In the genomic region with DNA sequence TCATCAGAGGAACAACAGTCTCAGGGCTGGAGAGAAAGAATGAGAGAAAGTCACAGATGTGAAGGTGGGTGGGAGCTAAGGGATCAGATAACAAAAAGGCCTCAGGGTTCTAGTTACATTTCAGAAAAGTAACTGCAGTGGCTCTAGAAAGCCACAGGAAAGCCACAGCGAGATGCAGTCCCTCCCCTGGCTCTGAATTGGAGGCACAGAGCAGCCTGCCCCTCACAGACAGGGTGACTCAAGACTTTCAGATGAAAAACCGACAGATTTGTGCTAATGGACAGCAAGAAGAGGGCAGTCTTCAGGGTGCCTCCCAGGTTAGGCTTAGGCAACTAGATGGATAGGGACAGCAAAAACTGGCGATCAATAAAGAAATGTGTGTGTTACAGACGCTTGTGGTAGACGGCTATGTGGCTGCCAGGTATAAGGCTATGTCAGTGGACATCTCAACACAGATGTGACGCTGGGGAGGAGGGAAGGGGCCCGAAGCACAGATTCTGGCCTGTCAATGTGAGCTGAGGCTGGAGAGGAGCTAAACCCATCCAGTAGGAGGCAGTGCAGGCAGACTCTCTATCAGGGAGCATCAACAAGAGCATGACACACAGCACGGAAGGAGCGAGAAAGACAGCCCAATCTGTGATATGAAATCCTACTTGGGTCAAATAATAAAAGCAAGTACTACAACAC, we compare ENCODE assay signal across 8 cellular contexts. TPM values are rescaled to one million over a fixed set of nuclear protein-coding genes. Genes with fewer than 3 reads are reported as not detected.
DNase-seq lines count a peak whose midpoint lies in the region; ATAC-seq and TF ChIP-seq lines count a peak whose summit lies in the region.

No MANE protein-coding gene starts in this region.

- H2BK12ac ChIP-seq in neuronal stem cell (ENCODE audit: low read length), result no peak overlapping the region

- H3K18ac ChIP-seq in neuronal stem cell (ENCODE audit: low read length), result no peak overlapping the region

- WGBS in neuronal stem cell (ENCODE audit: extremely low coverage in 2 of 2, insufficient read length in 2 of 2, insufficient replicate concordance in 1 of 2), 2 donors, result no CpG with 5 or more reads among the region's 9 CpGs

- H4K20me1 ChIP-seq in OCI-LY7 (ENCODE audit: insufficient read depth, low read length), result no peaks in the 10 kb centered on the region

- H3K14ac ChIP-seq in neuronal stem cell (ENCODE audit: low read length), result no peak overlapping the region

- H3K23ac ChIP-seq in neuronal stem cell (ENCODE audit: low read depth, low read length, poor library complexity), result no peak overlapping the region

- H4K91ac ChIP-seq in neuronal stem cell (ENCODE audit: low read depth, low read length, poor library complexity), result no peak overlapping the region

- no peak overlapping the region for H2AK5ac ChIP-seq in neuronal stem cell (ENCODE audit: low read depth, low read length)

- no peaks in the 10 kb centered on the region for H3K79me1 ChIP-seq in neuronal stem cell (ENCODE audit: low read depth, low read length)

- H3K4me1 ChIP-seq in OCI-LY7 (ENCODE audit: insufficient read depth, low read length, poor library complexity, severe bottlenecking), result peaks cover 6% of the 10 kb centered on the region
- H3K4me1 ChIP-seq in adipocyte (ENCODE audit: control insufficient read depth, insufficient read depth, low read length), result no peaks in the 10 kb centered on the region
- H3K4me1 ChIP-seq in neuronal stem cell (ENCODE audit: control insufficient read depth in 2 of 2, insufficient read depth in 1 of 2, low read depth in 1 of 2, low read length in 2 of 2), result peaks cover 0 to 4% of the 10 kb centered on the region in 2 donors
- H3K4me1 ChIP-seq in tibial artery, result no peaks in the 10 kb centered on the region

- H3K9ac ChIP-seq in adipocyte (ENCODE audit: low read length) (no peak overlapping the region), neuronal stem cell (ENCODE audit: low read depth, low read length, poor library complexity) (no peak overlapping the region)

- H3K4me3 ChIP-seq in GM06990 (replicated peaks; ENCODE audit: low read depth, low read length), result no peak overlapping the region
- no peak overlapping the region for H3K4me3 ChIP-seq in OCI-LY7 (ENCODE audit: low read depth, low read length, poor library complexity, severe bottlenecking)
- no peak overlapping the region for H3K4me3 ChIP-seq in adipocyte (ENCODE audit: low read length)
- peak overlapping the region in 1 of 2 donors; percentile 1 for H3K4me3 ChIP-seq in neuronal stem cell (ENCODE audit: low read length in 2 of 2)
- no peak overlapping the region for H3K4me3 ChIP-seq in tibial artery

- H3K27ac ChIP-seq in OCI-LY7 (ENCODE audit: low read depth, low read length, poor library complexity, severe bottlenecking), result no peak overlapping the region
- H3K27ac ChIP-seq in neuronal stem cell (replicated peaks; ENCODE audit: low read length), result peak overlapping the region; percentile 55
- no peak overlapping the region for H3K27ac ChIP-seq in tibial artery

- TF ChIP-seq CTCF in GM06990 (IDR thresholded peaks at IDR 0.05; ENCODE audit: insufficient read depth, low read length, poor library complexity, severe bottlenecking), result peak; percentile 58
- peak; percentile 71 for TF ChIP-seq CTCF in OCI-LY7 (conservative IDR thresholded peaks at IDR 0.05; ENCODE audit: low read length)
- TF ChIP-seq CTCF in tibial artery (IDR thresholded peaks at IDR 0.05), result no peak

- H4K8ac ChIP-seq in neuronal stem cell (ENCODE audit: low read depth, low read length), result no peak overlapping the region

- POLR2A ChIA-PET in OCI-LY7 (lab: Charles Lee), result no interaction called here

- no peaks in the 10 kb centered on the region for H3K27me3 ChIP-seq in GM06990 (replicated peaks; ENCODE audit: control insufficient read depth, insufficient read depth, low read length)
- H3K27me3 ChIP-seq in adipocyte (replicated peaks; ENCODE audit: control insufficient read depth, insufficient read depth, low read length), result peaks cover 3% of the 10 kb centered on the region
- H3K27me3 ChIP-seq in neuronal stem cell (ENCODE audit: control insufficient read depth in 3 of 3, insufficient read depth in 3 of 3, low read depth in 1 of 3, low read length in 3 of 3), result peaks cover 0 to 3% (median 0%) of the 10 kb centered on the region in 3 experiments
- no peaks in the 10 kb centered on the region for H3K27me3 ChIP-seq in tibial artery

- H3K4me2 ChIP-seq in OCI-LY7 (ENCODE audit: low read length), result no peak overlapping the region
- H3K4me2 ChIP-seq in neuronal stem cell (ENCODE audit: insufficient read depth, low read length, poor library complexity, severe bottlenecking), result no peak overlapping the region

- BruUV-seq in OCI-LY7 (replicated peaks; lab: Mats Ljungman, UMichigan), result no TSS peak

- no peak overlapping the region for H2BK5ac ChIP-seq in neuronal stem cell (ENCODE audit: low read length)

- H2BK15ac ChIP-seq in neuronal stem cell (ENCODE audit: low read length), result no peak overlapping the region

- H3K9me2 ChIP-seq in OCI-LY7 (ENCODE audit: insufficient read depth, low read length), result no peaks in the 10 kb centered on the region

- no peak for ATAC-seq in GM18858 (IDR thresholded peaks at IDR 0.05; ENCODE audit: unreplicated experiment)
- no peak for ATAC-seq in HG03280 (IDR thresholded peaks at IDR 0.05; ENCODE audit: unreplicated experiment)
- ATAC-seq in HG03135 (IDR thresholded peaks at IDR 0.05; ENCODE audit: unreplicated experiment), result no peak

- intact Hi-C loops in OCI-LY7 (cut with micrococcal nuclease; ENCODE audit: unreplicated experiment) (no loop called here), tibial artery (cut with DNase I; ENCODE audit: low total_unique reads) (no loop called here)

- H3K79me2 ChIP-seq in OCI-LY7 (ENCODE audit: insufficient read depth, low read depth, low read length), result no peaks in the 10 kb centered on the region

- no peaks in the 10 kb centered on the region for H3K36me3 ChIP-seq in GM06990 (ENCODE audit: control insufficient read depth, insufficient read depth, low read length)
- no peaks in the 10 kb centered on the region for H3K36me3 ChIP-seq in OCI-LY7 (ENCODE audit: insufficient read depth, low read length)
- no peaks in the 10 kb centered on the region for H3K36me3 ChIP-seq in adipocyte (ENCODE audit: control insufficient read depth, insufficient read depth, low read length, severe bottlenecking)
- H3K36me3 ChIP-seq in neuronal stem cell (replicated peaks in 1 of 2; ENCODE audit: control insufficient read depth in 2 of 2, insufficient read depth in 2 of 2, low read length in 2 of 2), result no peaks in the 10 kb centered on the region
- H3K36me3 ChIP-seq in tibial artery, result peaks cover 50 to 61% (median 57%) of the 10 kb centered on the region in 3 donors

- DNase-seq in GM06990 (ENCODE audit: extremely low read depth, insufficient read length) (no peak), OCI-LY7 (ENCODE audit: low spot score) (no peak), adipocyte (ENCODE audit: low read depth) (peak; percentile 28), neuronal stem cell (ENCODE audit: low spot score) (peak; percentile 11), tibial artery (no peak)

- no peak overlapping the region for H2BK120ac ChIP-seq in neuronal stem cell (ENCODE audit: low read depth, low read length)

- H3K4ac ChIP-seq in neuronal stem cell (ENCODE audit: low read length), result no peak overlapping the region

- H3K9me3 ChIP-seq in OCI-LY7 (ENCODE audit: low read length), result no peaks in the 10 kb centered on the region
- H3K9me3 ChIP-seq in adipocyte (ENCODE audit: control insufficient read depth, low read length), result no peaks in the 10 kb centered on the region
- no peaks in the 10 kb centered on the region for H3K9me3 ChIP-seq in neuronal stem cell (replicated peaks in 1 of 2; ENCODE audit: control insufficient read depth in 2 of 2, insufficient read depth in 1 of 2, low read depth in 1 of 2, low read length in 2 of 2)
- no peaks in the 10 kb centered on the region for H3K9me3 ChIP-seq in tibial artery

- no peak overlapping the region for H2AFZ ChIP-seq in OCI-LY7 (ENCODE audit: low read length)
- H2AFZ ChIP-seq in neuronal stem cell (ENCODE audit: low read length), result peak overlapping the region; percentile 61

- CTCF ChIA-PET in OCI-LY7 (lab: Charles Lee; ENCODE audit: unreplicated experiment), result no interaction called here

RNA-seq across cellular contexts. Expression of a gene that starts 26.2 kb away (rescaled TPM):
- total RNA-seq in OCI-LY7 (2014; rRNA removed; shearing (Covaris generic)), result 19.2 and 24.4 TPM in 2 replicates
- total RNA-seq in OCI-LY7 (2022), result 33.3 and 33.7 TPM in 2 replicates
- 59.4 TPM for polyA plus RNA-seq in neuronal stem cell (2013, experiment 1 of 2)
- 59.6 TPM for polyA plus RNA-seq in neuronal stem cell (2013, experiment 2 of 2)

RNA-seq across cellular contexts. Expression of a gene that starts 26.2 kb away (rescaled TPM):
- total RNA-seq in OCI-LY7 (2014; rRNA removed; shearing (Covaris generic)), result 40.0 and 50.1 TPM in 2 replicates
- total RNA-seq in OCI-LY7 (2022), result 32.8 and 33.6 TPM in 2 replicates
- polyA plus RNA-seq in neuronal stem cell (2013, experiment 1 of 2), result 53.3 TPM
- polyA plus RNA-seq in neuronal stem cell (2013, experiment 2 of 2), result 51.1 TPM

Comparison
In these comparisons a context has a peak if more than half of its experiments do, and no peak if none do; other contexts are left out.
1. DNase-seq: peak in adipocyte (single experiment) and neuronal stem cell (single experiment); none in GM06990 (single experiment), OCI-LY7 (single experiment) and tibial artery (0 of 2).
2. CTCF ChIP-seq: peak in GM06990 (single experiment) and OCI-LY7 (single experiment); none in tibial artery (0 of 2).